9 cellular contexts compared by ENCODE assay signal in the genomic region with DNA sequence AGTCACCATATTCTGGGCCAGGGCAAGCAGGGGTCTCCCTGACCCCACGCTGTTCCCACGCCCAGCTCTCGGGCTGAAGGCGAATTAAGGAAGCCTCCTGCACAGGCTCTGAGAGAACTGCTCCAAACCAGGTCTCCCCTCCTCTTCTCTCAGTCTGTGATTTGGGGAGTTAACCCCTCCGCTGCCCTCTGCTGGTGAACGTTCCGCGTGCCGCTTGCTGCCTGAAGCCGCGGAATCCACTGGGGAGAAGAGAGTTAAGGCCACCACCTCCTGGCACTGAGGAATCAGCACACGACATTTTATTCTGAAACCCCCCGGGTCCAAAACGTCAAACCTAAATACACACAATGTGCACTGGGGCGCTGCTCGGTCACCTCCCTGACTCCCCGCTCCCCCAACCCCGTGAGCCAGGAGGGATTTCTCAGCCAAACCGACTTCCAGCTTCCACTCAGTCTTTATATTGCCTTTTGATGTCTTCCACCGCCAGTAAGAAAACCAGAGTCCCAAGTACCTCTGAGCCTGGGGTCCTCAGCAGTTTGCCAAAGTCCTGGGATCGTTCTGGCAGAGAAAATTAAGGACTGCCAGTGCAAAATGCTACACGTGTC. TPM values are rescaled to one million over a fixed set of nuclear protein-coding genes. Genes with fewer than 3 reads are reported as not detected.
DNase-seq lines count a peak whose midpoint lies in the region; ATAC-seq lines count a peak whose summit lies in the region.
"Had no signal": no experiment of that assay in that cellular context is flagged by ENCODE, and none has a peak within 500 bp of the region (broad histone marks: within the 10 kb centered on the region; RNA-seq: fewer than 3 reads in every experiment).

No MANE protein-coding gene starts in this region.

- no peaks in the 10 kb centered on the region for H3K27me3 Mint-ChIP-seq in activated CD4-positive, alpha-beta T cell treated with anti-CD3 and anti-CD28 coated beads, Interleukin-2, amount 10 ng/mL, durations not matched to agents 24 days and 14 days

- H3K36me3 Mint-ChIP-seq in activated CD4-positive, alpha-beta T cell treated with anti-CD3 and anti-CD28 coated beads, Interleukin-2, amount 10 ng/mL, durations not matched to agents 24 days and 14 days (ENCODE audit: low read depth): no peaks in the 10 kb centered on the region
- H3K36me3 Mint-ChIP-seq: activated naive CD8-positive, alpha-beta T cell had no signal

- no peaks in the 10 kb centered on the region for H3K9me3 Mint-ChIP-seq in activated CD4-positive, alpha-beta T cell treated with anti-CD3 and anti-CD28 coated beads, Interleukin-2, amount 10 ng/mL, durations not matched to agents 24 days and 14 days

- intact Hi-C loops in activated CD4-positive, alpha-beta T cell treated with anti-CD3 and anti-CD28 coated beads, Interleukin-2, amount 10 ng/mL, durations not matched to agents 24 days and 14 days (cut with micrococcal nuclease): no loop called here

- DNase-seq in activated CD4-positive, alpha-beta T cell treated with anti-CD3 and anti-CD28 coated beads, Interleukin-2, amount 10 ng/mL, durations not matched to agents 24 days and 14 days: peak; percentile 73
- DNase-seq in activated CD4-positive, alpha-beta T cell treated with anti-CD3 and anti-CD28 coated beads, Interleukin-2, amount 50 U/mL, for 4 hours: no peak
- peak; percentile 87 for DNase-seq in NCI-H82 (lab: John Stamatoyannopoulos, UW)
- peak; percentile 83 to 89 for DNase-seq in cerebellar nuclear complex (lab: John Stamatoyannopoulos, UW)
- peak; percentile 37 for DNase-seq in medulla oblongata (ENCODE audit: extremely low spot score)
- DNase-seq in HCEC 1CT: no peak
- no peak for DNase-seq in NOMO-1 treated with DMSO at 0.1 percent for 48 hours (lab: John Stamatoyannopoulos, UW; ENCODE audit: unreplicated experiment)

- H3K4me3 Mint-ChIP-seq in activated CD4-positive, alpha-beta T cell treated with anti-CD3 and anti-CD28 coated beads, Interleukin-2, amount 10 ng/mL, durations not matched to agents 24 days and 14 days: no peak overlapping the region
- H3K4me3 Mint-ChIP-seq: activated naive CD8-positive, alpha-beta T cell had no signal

- no peaks in the 10 kb centered on the region for H3K4me1 Mint-ChIP-seq in activated CD4-positive, alpha-beta T cell treated with anti-CD3 and anti-CD28 coated beads, Interleukin-2, amount 10 ng/mL, durations not matched to agents 24 days and 14 days

- ATAC-seq in GM21515 (IDR thresholded peaks at IDR 0.05; ENCODE audit: unreplicated experiment): no peak

- no peak overlapping the region for H3K27ac Mint-ChIP-seq in activated CD4-positive, alpha-beta T cell treated with anti-CD3 and anti-CD28 coated beads, Interleukin-2, amount 10 ng/mL, durations not matched to agents 24 days and 14 days
- H3K27ac Mint-ChIP-seq: activated naive CD8-positive, alpha-beta T cell had no signal

RNA-seq across cellular contexts. Expression of gene RCVRN, which starts 54.4 kb away (rescaled TPM):
- not detected in 2 replicates for total RNA-seq in activated CD4-positive, alpha-beta T cell treated with anti-CD3 and anti-CD28 coated beads, Interleukin-2, amount 10 ng/mL, durations not matched to agents 24 days and 14 days

Comparison
In these comparisons a context has a peak if more than half of its experiments do, and no peak if none do; other contexts are left out.
1. DNase-seq: peak in activated CD4-positive, alpha-beta T cell treated with anti-CD3 and anti-CD28 coated beads, Interleukin-2, amount 10 ng/mL, durations not matched to agents 24 days and 14 days (single experiment), NCI-H82 (single experiment), cerebellar nuclear complex (2 of 2) and medulla oblongata (single experiment); none in activated CD4-positive, alpha-beta T cell treated with anti-CD3 and anti-CD28 coated beads, Interleukin-2, amount 50 U/mL, for 4 hours (0 of 2), HCEC 1CT (single experiment) and NOMO-1 treated with DMSO at 0.1 percent for 48 hours (single experiment).